31 cellular contexts compared by ENCODE assay signal in genomic region chr6:35465646-35466045, GRCh38. TPM values are rescaled to one million over a fixed set of nuclear protein-coding genes. Genes with fewer than 3 reads are reported as not detected.
"Had no signal": no experiment of that assay in that cellular context is flagged by ENCODE, and none has a peak within 500 bp of the region (broad histone marks: within the 10 kb centered on the region; RNA-seq: fewer than 3 reads in every experiment).

No MANE protein-coding gene starts in this region.

- H3K36me3 ChIP-seq: prostate gland, thoracic aorta had no signal

- H3K27ac ChIP-seq: heart right ventricle, left lung, lower lobe of right lung, pancreas, prostate gland, sigmoid colon, spleen, suprapubic skin, thoracic aorta, tibial artery, upper lobe of right lung had no signal

- FAIRE-seq: keratinocyte, pancreas, small intestine, urothelium cell line had no signal

- H3K4me1 ChIP-seq: prostate gland had no signal

- H3K4me3 Mint-ChIP-seq: naive thymus-derived CD8-positive, alpha-beta T cell; nephron progenitor cell; stimulated activated effector memory CD8-positive, alpha-beta T cell treated with anti-CD3 and anti-CD28 coated beads, Interleukin-12 subunit alpha, Interleukin-12 subunit beta, amount 100 ng/mL, for 72 hours; stimulated activated naive CD8-positive, alpha-beta T cell treated with anti-CD3 and anti-CD28 coated beads, Interleukin-15, Interleukin-2, amounts not matched to agents 100 ng/mL and 50 ng/mL, for 24 hours had no signal

- H3K9me3 ChIP-seq: heart right ventricle, left lung, lower lobe of right lung, pancreas, prostate gland, sigmoid colon, spleen, suprapubic skin, thoracic aorta, tibial artery, upper lobe of right lung had no signal

- DNase-seq: heart right ventricle; hippocampal formation; left colon; lower lobe of right lung; mammary epithelial cell; mesenchymal stem cell; naive thymus-derived CD8-positive, alpha-beta T cell; nephron progenitor cell; pancreas; posterior cingulate gyrus; retina; right cardiac atrium; sigmoid colon; small intestine; spleen; stimulated activated CD4-positive, alpha-beta T cell treated with anti-CD3 and anti-CD28 coated beads, Interleukin-4, amount 100 ng/mL, for 24 hours; stimulated activated naive CD4-positive, alpha-beta T cell; tibial artery; trophoblast cell; upper lobe of right lung had no signal

- H3K4me3 ChIP-seq: heart right ventricle, left lung, lower lobe of right lung, pancreas, prostate gland, sigmoid colon, spleen, suprapubic skin, thoracic aorta, tibial artery, upper lobe of right lung had no signal

- H3K27ac Mint-ChIP-seq: nephron progenitor cell; stimulated activated effector memory CD8-positive, alpha-beta T cell treated with anti-CD3 and anti-CD28 coated beads, Interleukin-12 subunit alpha, Interleukin-12 subunit beta, amount 100 ng/mL, for 72 hours; stimulated activated naive CD8-positive, alpha-beta T cell treated with anti-CD3 and anti-CD28 coated beads, Interleukin-15, Interleukin-2, amounts not matched to agents 100 ng/mL and 50 ng/mL, for 24 hours had no signal

- ATAC-seq: heart right ventricle; left colon; left lung; lower lobe of right lung; naive thymus-derived CD8-positive, alpha-beta T cell; pancreas; right cardiac atrium; stimulated activated effector memory CD8-positive, alpha-beta T cell treated with anti-CD3 and anti-CD28 coated beads, Interleukin-12 subunit alpha, Interleukin-12 subunit beta, amount 100 ng/mL, for 72 hours; upper lobe of right lung had no signal

- H3K9me3 Mint-ChIP-seq: naive thymus-derived CD8-positive, alpha-beta T cell; nephron progenitor cell; stimulated activated effector memory CD8-positive, alpha-beta T cell treated with anti-CD3 and anti-CD28 coated beads, Interleukin-12 subunit alpha, Interleukin-12 subunit beta, amount 100 ng/mL, for 72 hours; stimulated activated naive CD8-positive, alpha-beta T cell treated with anti-CD3 and anti-CD28 coated beads, Interleukin-15, Interleukin-2, amounts not matched to agents 100 ng/mL and 50 ng/mL, for 24 hours had no signal

- H3K27me3 Mint-ChIP-seq: naive thymus-derived CD8-positive, alpha-beta T cell; stimulated activated naive CD8-positive, alpha-beta T cell treated with anti-CD3 and anti-CD28 coated beads, Interleukin-15, Interleukin-2, amounts not matched to agents 100 ng/mL and 50 ng/mL, for 24 hours had no signal

- H3K27me3 ChIP-seq: heart right ventricle, left lung, pancreas, sigmoid colon, spleen, suprapubic skin, tibial artery, upper lobe of right lung had no signal

RNA-seq across cellular contexts. Expression of gene TULP1, which starts 47.0 kb away (rescaled TPM):
- total RNA-seq: heart right ventricle; left colon; left lung; liver; lower lobe of right lung; mammary epithelial cell; mucosa of gallbladder; naive thymus-derived CD8-positive, alpha-beta T cell; pancreas; sigmoid colon; spleen; subcutaneous adipose tissue; thoracic aorta; upper lobe of right lung had no signal
- polyA plus RNA-seq: keratinocyte; liver; mammary epithelial cell; naive thymus-derived CD8-positive, alpha-beta T cell; sigmoid colon; small intestine had no signal
